1 cellular context compared by ENCODE assay signal in the genomic region with DNA sequence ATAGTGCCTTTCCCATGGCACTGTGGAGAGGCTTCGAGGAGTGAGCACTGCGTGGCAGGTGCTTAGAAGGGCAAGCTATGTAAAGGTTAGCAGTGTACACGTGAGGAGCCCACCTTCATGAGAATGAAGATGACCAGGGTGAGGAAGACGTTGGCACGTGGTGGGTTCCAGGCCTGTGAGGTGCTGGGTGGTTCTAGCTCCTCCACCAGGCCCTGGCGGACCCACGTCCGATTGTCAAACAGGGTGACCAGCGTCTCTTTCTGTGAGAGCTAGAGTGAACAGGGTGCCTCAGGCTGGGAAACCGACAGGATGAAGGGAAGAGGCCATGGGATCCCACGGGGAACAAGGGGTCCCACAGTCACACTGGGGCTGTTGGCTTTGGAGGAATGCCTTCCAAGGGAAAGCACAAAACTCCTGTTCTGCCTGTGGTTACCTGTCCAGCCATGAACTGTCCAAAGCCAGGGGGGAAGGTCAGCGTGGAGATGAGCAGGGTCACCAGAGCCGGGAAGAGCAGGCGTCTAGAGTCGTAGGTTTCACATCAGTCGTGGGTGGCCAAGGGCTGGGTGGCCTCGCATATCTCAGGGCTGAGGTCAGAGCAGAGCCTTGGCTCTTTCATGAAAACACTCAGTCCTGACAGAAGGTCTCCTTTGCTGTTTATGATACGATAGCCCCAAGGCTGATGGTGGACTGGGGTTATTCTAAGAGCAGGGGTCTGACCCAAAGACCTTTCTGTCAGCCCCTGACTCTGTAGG.
TF ChIP-seq lines count a peak whose summit lies in the region.

No MANE protein-coding gene starts in this region.

TF ChIP-seq in IMR-90, 13 proteins besides CTCF, POLR2A, EP300 and RAD21:
- TF ChIP-seq, protein P1, sequence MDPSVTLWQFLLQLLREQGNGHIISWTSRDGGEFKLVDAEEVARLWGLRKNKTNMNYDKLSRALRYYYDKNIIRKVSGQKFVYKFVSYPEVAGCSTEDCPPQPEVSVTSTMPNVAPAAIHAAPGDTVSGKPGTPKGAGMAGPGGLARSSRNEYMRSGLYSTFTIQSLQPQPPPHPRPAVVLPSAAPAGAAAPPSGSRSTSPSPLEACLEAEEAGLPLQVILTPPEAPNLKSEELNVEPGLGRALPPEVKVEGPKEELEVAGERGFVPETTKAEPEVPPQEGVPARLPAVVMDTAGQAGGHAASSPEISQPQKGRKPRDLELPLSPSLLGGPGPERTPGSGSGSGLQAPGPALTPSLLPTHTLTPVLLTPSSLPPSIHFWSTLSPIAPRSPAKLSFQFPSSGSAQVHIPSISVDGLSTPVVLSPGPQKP (IDR thresholded peaks at IDR 0.05; ENCODE audit: borderline replicate concordance, low read depth, low read length) = no peak
- TF ChIP-seq FOS (IDR thresholded peaks at IDR 0.05; ENCODE audit: low read depth, low read length) = no peak
- TF ChIP-seq NFE2L2 (IDR thresholded peaks at IDR 0.05; ENCODE audit: low read depth, low read length) = no peak
- no peak for TF ChIP-seq SMC3 (IDR thresholded peaks at IDR 0.05; ENCODE audit: low read depth, low read length)
- no peak for TF ChIP-seq MAZ (IDR thresholded peaks at IDR 0.05; ENCODE audit: borderline replicate concordance, low read depth, low read length)
- no peak for TF ChIP-seq CEBPB (IDR thresholded peaks at IDR 0.05; ENCODE audit: low read depth, low read length)
- no peak for TF ChIP-seq MAFK (IDR thresholded peaks at IDR 0.05; ENCODE audit: low read depth, low read length)
- TF ChIP-seq BHLHE40 (IDR thresholded peaks at IDR 0.05; ENCODE audit: low read depth, low read length) = no peak
- no peak for TF ChIP-seq MXI1 (IDR thresholded peaks at IDR 0.05; ENCODE audit: borderline replicate concordance, low read depth, low read length)
